ENCODE assay signal across 16 cellular contexts in the genomic region with DNA sequence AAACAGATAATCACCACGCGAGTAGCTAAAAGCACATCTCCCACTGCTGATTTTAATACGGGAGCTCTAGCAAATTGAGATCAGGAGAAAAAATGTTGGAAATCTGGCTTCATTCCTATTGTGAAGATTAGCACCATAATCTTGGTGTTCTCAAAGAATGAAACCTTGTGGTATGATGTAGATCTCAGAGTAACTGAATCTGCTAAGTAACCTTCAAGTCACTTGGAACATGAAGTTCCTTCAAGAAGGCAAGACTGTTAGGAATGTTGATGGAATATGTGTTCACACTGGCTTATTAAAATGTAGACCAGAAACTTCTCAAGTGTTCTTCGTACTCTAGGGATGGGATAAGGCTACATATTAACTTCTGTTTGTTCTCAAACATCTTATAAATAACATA.
DNase-seq lines count a peak whose midpoint lies in the region; ATAC-seq and TF ChIP-seq lines count a peak whose summit lies in the region.
"Had no signal": no experiment of that assay in that cellular context is flagged by ENCODE, and none has a peak within 500 bp of the region (broad histone marks: within the 10 kb centered on the region; RNA-seq: fewer than 3 reads in every experiment).

No MANE protein-coding gene starts in this region.

- H3K4me3 ChIP-seq in retinal pigment epithelial cell (ENCODE audit: low read length), result no peak overlapping the region
- H3K4me3 ChIP-seq: BLaER1 had no signal

- no peak for TF ChIP-seq CTCF in retinal pigment epithelial cell (conservative IDR thresholded peaks at IDR 0.05; ENCODE audit: low read depth, low read length)

- DNase-seq in ELR (ENCODE audit: low read depth), result peak; percentile 33
- DNase-seq in OCI-M1 (lab: John Stamatoyannopoulos, UW), result peak; percentile 39
- peak; percentile 91 for DNase-seq in retinal pigment epithelial cell (ENCODE audit: low read depth)
- DNase-seq in NCI-H146 treated with DMSO at 0.1 percent for 48 hours (lab: John Stamatoyannopoulos, UW; ENCODE audit: unreplicated experiment), result no peak
- DNase-seq: Calu3; CD8-positive, alpha-beta T cell; DMS 273 treated with DMSO at 0.1 percent for 48 hours; DMS53; DND-41; EL; H9; KBM-7 had no signal

- ATAC-seq in GM18858 (IDR thresholded peaks at IDR 0.05; ENCODE audit: unreplicated experiment) (no peak), GM21515 (IDR thresholded peaks at IDR 0.05; ENCODE audit: unreplicated experiment) (no peak)
- ATAC-seq: CD8-positive, alpha-beta T cell; HepG2 had no signal
